Comparison of ENCODE assay signal across 27 cellular contexts in the genomic region with DNA sequence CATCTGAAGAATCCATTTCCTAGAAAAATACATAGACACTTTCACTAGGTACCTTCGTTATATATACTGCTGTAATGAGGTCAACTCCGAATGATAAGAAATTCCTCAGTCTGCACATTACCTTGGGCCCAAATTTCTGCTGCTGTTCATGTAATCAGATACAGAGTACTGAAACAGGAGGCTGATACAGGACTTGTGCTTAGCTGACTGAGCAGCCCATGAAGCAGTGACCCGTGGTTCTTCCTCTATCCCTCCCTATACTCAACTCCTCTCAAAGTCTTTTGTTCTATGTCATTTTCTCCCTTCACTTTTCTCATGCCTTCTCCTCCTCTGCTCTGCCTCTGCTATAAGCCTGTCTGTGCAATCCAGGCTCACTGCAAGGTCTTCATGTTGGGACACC. TPM values are rescaled to one million over a fixed set of nuclear protein-coding genes. Genes with fewer than 3 reads are reported as not detected.
"Had no signal": no experiment of that assay in that cellular context is flagged by ENCODE, and none has a peak within 500 bp of the region (broad histone marks: within the 10 kb centered on the region; RNA-seq: fewer than 3 reads in every experiment).

No MANE protein-coding gene starts in this region.

- H3K4me3 Mint-ChIP-seq: IgD-negative memory B cell had no signal

- H3K27ac ChIP-seq: KMS-11, SJSA1, SK-N-MC had no signal

- DNase-seq: Kasumi-1, MM.1S, MV-4-11, NCI-H1048, NCI-H1105, NCI-H1417, NCI-H1436 treated with DMSO at 0.1 percent for 48 hours, NCI-H1694, NCI-H187 treated with DMSO at 0.1 percent for 48 hours, NCI-H2029 treated with DMSO at 0.1 percent for 48 hours, NCI-H2171, NCI-H226, NCI-H446, NCI-H510A, NCI-H524 treated with DMSO at 0.1 percent for 48 hours, NCI-H69, NCI-H774, Right ventricle myocardium superior, RPMI8226, SIG-M5 had no signal

- H3K27me3 Mint-ChIP-seq: IgD-negative memory B cell had no signal

- H3K36me3 ChIP-seq: SJSA1 had no signal

- H3K9me3 ChIP-seq: SJSA1 had no signal

- H3K27me3 ChIP-seq: SJSA1 had no signal

- H3K27ac Mint-ChIP-seq: IgD-negative memory B cell had no signal

- H3K4me1 ChIP-seq: SJSA1 had no signal

- H3K4me2 ChIP-seq: KMS-11 had no signal

- ATAC-seq: HepG2, K562 had no signal

- H3K4me3 ChIP-seq: K562, SJSA1, SK-N-MC had no signal

- H3K4me1 Mint-ChIP-seq: IgD-negative memory B cell had no signal

- H3K9ac ChIP-seq: KMS-11 had no signal

RNA-seq across cellular contexts. Expression of gene ST8SIA5, which starts 57.5 kb away (rescaled TPM):
- total RNA-seq: HT1080, SJSA1 had no signal
